In genomic region chr9:112032009-112032408, GRCh38 we compare ENCODE assay signal across 10 cellular contexts.
DNase-seq lines count a peak whose midpoint lies in the region; ATAC-seq, FAIRE-seq and TF ChIP-seq lines count a peak whose summit lies in the region.
"Had no signal": no experiment of that assay in that cellular context is flagged by ENCODE, and none has a peak within 500 bp of the region (broad histone marks: within the 10 kb centered on the region; RNA-seq: fewer than 3 reads in every experiment).

No MANE protein-coding gene starts in this region.

- H2BK15ac ChIP-seq in IMR-90 (ENCODE audit: low read depth, low read length): peak overlapping the region; percentile 99

- no peak for TF ChIP-seq RAD21 in IMR-90 (IDR thresholded peaks at IDR 0.05; ENCODE audit: low read length)

- peak overlapping the region; percentile 83 for H3K4ac ChIP-seq in IMR-90 (ENCODE audit: low read depth, low read length)

- H3K9me1 ChIP-seq in IMR-90 (ENCODE audit: insufficient read depth, low read length): peaks cover 38% of the 10 kb centered on the region

- POLR2A ChIA-PET in IMR-90 (lab: Charles Lee; ENCODE audit: unreplicated experiment): no interaction called here

- intact Hi-C loops in IMR-90 (cut with micrococcal nuclease): loop anchor here (5.0 kb wide), 2 partner anchors 40 to 75 kb away; no protein-coding TSS in a partner anchor
- intact Hi-C loops in cardiac septum (cut with DNase I): no loop called here

- H4K5ac ChIP-seq in IMR-90 (ENCODE audit: low read depth, low read length): peak overlapping the region; percentile 65; the same call in 1 of the 2 replicates

- H3K4me2 ChIP-seq in IMR-90 (ENCODE audit: low read depth, low read length): no peak overlapping the region

- H3K9me3 Mint-ChIP-seq in activated T-cell treated with anti-CD3 and anti-CD28 coated beads, Interleukin-2, amount 50 U/mL, for 4 hours: no peaks in the 10 kb centered on the region
- no peaks in the 10 kb centered on the region for H3K9me3 Mint-ChIP-seq in stimulated activated memory B cell treated with anti-CD40 and anti-IgM and Interleukin-4, amounts not matched to agents 10 μg/mL and 1 μg/mL and 100 μg/mL, for 72 hours

- 100% methylated on average over 2 of the region's 2 CpGs; no CpG with 5 or more reads in 1 of the 2 experiments for WGBS in IMR-90 (ENCODE audit: extremely low coverage in 2 of 2, insufficient read length in 1 of 2), 2 experiments

- H3K23ac ChIP-seq in IMR-90 (ENCODE audit: low read depth, low read length): peak overlapping the region; percentile 19

- H3K4me3 ChIP-seq in IMR-90 (ENCODE audit: insufficient read depth, low read depth, low read length): no peak overlapping the region

- H2AK9ac ChIP-seq in IMR-90 (replicated peaks; ENCODE audit: low read depth, low read length, poor library complexity): peak overlapping the region; percentile 42

- H3K27ac ChIP-seq in IMR-90 (ENCODE audit: insufficient read depth, low read length): no peak overlapping the region
- no peak overlapping the region for H3K27ac ChIP-seq in foreskin keratinocyte

- no peaks in the 10 kb centered on the region for H3K27me3 Mint-ChIP-seq in activated T-cell treated with anti-CD3 and anti-CD28 coated beads, Interleukin-2, amount 50 U/mL, for 4 hours (ENCODE audit: low read depth)
- no peaks in the 10 kb centered on the region for H3K27me3 Mint-ChIP-seq in stimulated activated memory B cell treated with anti-CD40 and anti-IgM and Interleukin-4, amounts not matched to agents 10 μg/mL and 1 μg/mL and 100 μg/mL, for 72 hours

- H3K56ac ChIP-seq in IMR-90 (ENCODE audit: extremely low read depth, insufficient read depth, low read length): peak overlapping the region; percentile 54; the same call in 1 of the 2 replicates

- no peak overlapping the region for H2AFZ ChIP-seq in IMR-90 (replicated peaks; ENCODE audit: low read length, poor library complexity)

- peaks cover 65% of the 10 kb centered on the region for H3K4me1 Mint-ChIP-seq in activated T-cell treated with anti-CD3 and anti-CD28 coated beads, Interleukin-2, amount 50 U/mL, for 4 hours (ENCODE audit: low read depth)
- peaks cover 84% of the 10 kb centered on the region for H3K4me1 Mint-ChIP-seq in stimulated activated memory B cell treated with anti-CD40 and anti-IgM and Interleukin-4, amounts not matched to agents 10 μg/mL and 1 μg/mL and 100 μg/mL, for 72 hours

- peak overlapping the region; percentile 98 for H2AK5ac ChIP-seq in IMR-90 (ENCODE audit: low read depth, low read length)

- H3K4me1 ChIP-seq in IMR-90 (ENCODE audit: control insufficient read depth, insufficient read depth, low read length): peaks cover 31% of the 10 kb centered on the region
- peaks cover 16% of the 10 kb centered on the region for H3K4me1 ChIP-seq in foreskin keratinocyte

- H3K18ac ChIP-seq in IMR-90 (ENCODE audit: low read depth, low read length): peak overlapping the region; percentile 90

- TF ChIP-seq CTCF in IMR-90 (conservative IDR thresholded peaks at IDR 0.05; ENCODE audit: low read depth, low read length) (no peak), foreskin keratinocyte (conservative IDR thresholded peaks at IDR 0.05) (no peak)

- in situ Hi-C loops in IMR-90 (cut with MboI; ENCODE audit: low sequenced_read_pairs): no loop called here

- no peak overlapping the region for H3K4me3 Mint-ChIP-seq in activated T-cell treated with anti-CD3 and anti-CD28 coated beads, Interleukin-2, amount 50 U/mL, for 4 hours
- peak overlapping the region; percentile 57 for H3K4me3 Mint-ChIP-seq in stimulated activated memory B cell treated with anti-CD40 and anti-IgM and Interleukin-4, amounts not matched to agents 10 μg/mL and 1 μg/mL and 100 μg/mL, for 72 hours

- CTCF ChIA-PET in IMR-90 (lab: Yijun Ruan, JAX): no interaction called here

- H4K20me1 ChIP-seq in IMR-90 (ENCODE audit: insufficient read depth, low read length): no peaks in the 10 kb centered on the region

- peak; percentile 72 for FAIRE-seq in H54 (lab: Jason Lieb, UNC)

- H3K9me3 ChIP-seq in IMR-90 (ENCODE audit: control insufficient read depth, insufficient read depth, low read length): no peaks in the 10 kb centered on the region

- peak overlapping the region; percentile 95 for H3K14ac ChIP-seq in IMR-90 (replicated peaks; ENCODE audit: low read depth, low read length)

- peak overlapping the region; percentile 93 for H2BK120ac ChIP-seq in IMR-90 (ENCODE audit: low read depth, low read length)

- peak overlapping the region; percentile 93 for H3K27ac Mint-ChIP-seq in stimulated activated memory B cell treated with anti-CD40 and anti-IgM and Interleukin-4, amounts not matched to agents 10 μg/mL and 1 μg/mL and 100 μg/mL, for 72 hours

- peaks cover 20 to 49% of the 10 kb centered on the region in 2 experiments for H3K79me1 ChIP-seq in IMR-90 (ENCODE audit: low read depth in 1 of 2, low read length in 2 of 2)

- peaks cover 2% of the 10 kb centered on the region for H3K36me3 Mint-ChIP-seq in activated T-cell treated with anti-CD3 and anti-CD28 coated beads, Interleukin-2, amount 50 U/mL, for 4 hours (ENCODE audit: insufficient read depth)
- H3K36me3 Mint-ChIP-seq in stimulated activated memory B cell treated with anti-CD40 and anti-IgM and Interleukin-4, amounts not matched to agents 10 μg/mL and 1 μg/mL and 100 μg/mL, for 72 hours: no peaks in the 10 kb centered on the region

- H2BK5ac ChIP-seq in IMR-90 (ENCODE audit: low read depth, low read length, poor library complexity, severe bottlenecking): peak overlapping the region; percentile 98

- no peak overlapping the region for H3K9ac ChIP-seq in IMR-90 (ENCODE audit: low read depth, low read length)

- BruUV-seq in IMR-90 (replicated peaks; lab: Mats Ljungman, UMichigan): no TSS peak

- H3K36me3 ChIP-seq in IMR-90 (ENCODE audit: control insufficient read depth, insufficient read depth, low read length): no peaks in the 10 kb centered on the region

- H4K8ac ChIP-seq in IMR-90 (ENCODE audit: low read depth in 2 of 2, low read length in 2 of 2): peak overlapping the region; percentile 55 to 64

- ATAC-seq in activated T-cell treated with anti-CD3 and anti-CD28 coated beads, Interleukin-2, amount 50 U/mL, for 4 hours: peak; percentile 64 to 77
- ATAC-seq in IMR-90 (ENCODE audit: low read depth) (no peak), foreskin keratinocyte (no peak)
- ATAC-seq in stimulated activated memory B cell treated with anti-CD40 and anti-IgM and Interleukin-4, amounts not matched to agents 10 μg/mL and 1 μg/mL and 100 μg/mL, for 72 hours: peak; percentile 65

- no peak for TF ChIP-seq POLR2A in H54 (IDR thresholded peaks at IDR 0.05; ENCODE audit: low read depth, low read length)
- no peak for TF ChIP-seq POLR2A in IMR-90 (IDR thresholded peaks at IDR 0.05; ENCODE audit: low read depth, low read length)

- peak overlapping the region; percentile 97 for H4K91ac ChIP-seq in IMR-90 (ENCODE audit: insufficient read depth, low read depth, low read length)

- H2BK20ac ChIP-seq in IMR-90 (ENCODE audit: low read depth, low read length): peak overlapping the region; percentile 99

- DNase-seq in activated T-cell treated with anti-CD3 and anti-CD28 coated beads, Interleukin-2, amount 50 U/mL, for 4 hours: no peak
- DNase-seq in activated T-cell treated with anti-CD3 and anti-CD28 coated beads, Interleukin-2, amount 50 U/mL, for 1 hour: no peak
- DNase-seq in H54 (ENCODE audit: insufficient read length, low spot score) (no peak), IMR-90 (no peak), cardiac septum (ENCODE audit: low spot score) (no peak), activated gamma-delta T cell (lab: John Stamatoyannopoulos, UW) (no peak), foreskin keratinocyte (no peak)
- DNase-seq: activated CD4-positive, alpha-beta T cell treated with anti-CD3 and anti-CD28 coated beads, Interleukin-2, amount 50 U/mL, for 4 hours; NCI-H526 had no signal

- dilution Hi-C loops in IMR-90 (cut with HindIII; ENCODE audit: low sequenced_read_pairs, unreplicated experiment): no loop called here

- H3K27me3 ChIP-seq in IMR-90 (ENCODE audit: control insufficient read depth, insufficient read depth, low read length): no peaks in the 10 kb centered on the region
- H3K27me3 ChIP-seq in foreskin keratinocyte: no peaks in the 10 kb centered on the region

TF ChIP-seq in IMR-90, 13 proteins besides CTCF, POLR2A, EP300 and RAD21:
- TF ChIP-seq RCOR1 (IDR thresholded peaks at IDR 0.05; ENCODE audit: insufficient replicate concordance, low read length) (no peak), NFE2L2 (IDR thresholded peaks at IDR 0.05; ENCODE audit: low read depth, low read length) (no peak), MAZ (IDR thresholded peaks at IDR 0.05; ENCODE audit: borderline replicate concordance, low read depth, low read length) (no peak)

Comparison
In these comparisons a context has a peak if more than half of its experiments do, and no peak if none do; other contexts are left out.
1. ATAC-seq: peak in activated T-cell treated with anti-CD3 and anti-CD28 coated beads, Interleukin-2, amount 50 U/mL, for 4 hours (2 of 2) and stimulated activated memory B cell treated with anti-CD40 and anti-IgM and Interleukin-4, amounts not matched to agents 10 μg/mL and 1 μg/mL and 100 μg/mL, for 72 hours (single experiment); none in IMR-90 (single experiment) and foreskin keratinocyte (single experiment).